21 cellular contexts compared by ENCODE assay signal in the genomic region with DNA sequence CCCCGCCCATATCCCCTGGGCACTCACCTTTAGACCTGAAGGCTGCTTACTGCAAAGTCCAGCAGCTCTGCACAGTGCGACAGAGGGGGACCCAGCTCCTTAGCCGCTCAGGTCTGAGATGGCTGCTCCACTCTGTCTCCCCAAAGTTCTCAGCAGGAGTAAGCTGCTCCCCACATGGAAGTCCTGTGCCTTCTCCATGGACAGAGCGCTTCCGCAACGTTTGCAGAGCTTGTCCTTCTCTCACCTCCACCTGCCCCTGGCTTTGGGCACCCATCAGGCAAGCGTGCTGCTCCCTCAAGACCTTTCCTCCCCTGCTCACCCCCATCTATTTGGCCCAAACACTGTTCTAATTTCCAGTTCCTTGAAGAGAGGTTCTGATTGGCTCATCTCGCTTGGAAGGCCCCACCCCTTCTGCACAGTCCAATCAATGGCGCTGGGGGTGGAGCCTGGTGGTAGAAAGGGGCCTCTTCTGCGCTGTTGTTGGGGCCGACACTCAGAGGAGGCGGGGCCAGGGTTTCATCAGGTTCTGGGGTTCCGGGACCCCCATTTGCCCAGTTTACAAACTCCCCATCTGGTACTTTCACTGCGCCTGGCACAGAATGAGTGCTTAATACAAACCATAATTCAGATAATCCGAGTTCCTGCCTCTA.
A peak's percentile ranks its signal among the peaks of the same experiment; 100 is the strongest.
DNase-seq lines count a peak whose midpoint lies in the region; ATAC-seq and TF ChIP-seq lines count a peak whose summit lies in the region.
"Had no signal": no experiment of that assay in that cellular context is flagged by ENCODE, and none has a peak within 500 bp of the region (broad histone marks: within the 10 kb centered on the region; RNA-seq: fewer than 3 reads in every experiment).

No MANE protein-coding gene starts in this region.

- no peak overlapping the region for H3K27ac Mint-ChIP-seq in osteocyte (ENCODE audit: unreplicated experiment)
- H3K27ac Mint-ChIP-seq: stimulated activated effector memory CD8-positive, alpha-beta T cell treated with anti-CD3 and anti-CD28 coated beads, Interleukin-12 subunit alpha, Interleukin-12 subunit beta, amount 100 ng/mL, for 72 hours; T-helper 2 cell treated with Interferon-gamma antibody and Interleukin-4, amounts not matched to agents 5 μg/mL and 100 μg/mL, for 36 hours had no signal

- H3K79me2 ChIP-seq in HCT116 (ENCODE audit: insufficient read depth, low read length): no peaks in the 10 kb centered on the region

- H4K20me1 ChIP-seq in HCT116 (ENCODE audit: insufficient read depth): no peaks in the 10 kb centered on the region

- CTCF ChIA-PET in HCT116 (lab: Charles Lee): interaction anchor here (0.9 kb wide), 1 partner anchor 73 kb away, joined by 3 read pairs; no protein-coding TSS in a partner anchor

- H3K9me2 ChIP-seq in HCT116 (ENCODE audit: insufficient read depth): no peaks in the 10 kb centered on the region
- H3K9me2 ChIP-seq: SK-N-SH had no signal

- no peaks in the 10 kb centered on the region for H3K36me3 ChIP-seq in HCT116 (ENCODE audit: control insufficient read depth in 1 of 2, insufficient read depth in 2 of 2, low read length in 2 of 2)
- no peaks in the 10 kb centered on the region for H3K36me3 ChIP-seq in NT2/D1 (ENCODE audit: insufficient read depth, insufficient read length, low read length)
- H3K36me3 ChIP-seq in iPS-20b (ENCODE audit: insufficient read depth, low read depth, low read length): no peaks in the 10 kb centered on the region
- H3K36me3 ChIP-seq: left ventricle myocardium inferior had no signal

- H3K4me2 ChIP-seq in HCT116 (ENCODE audit: low read length): no peak overlapping the region
- H3K4me2 ChIP-seq: SK-N-SH had no signal

- no TSS peak for BruUV-seq in HCT116 (replicated peaks; lab: Mats Ljungman, UMichigan)

- intact Hi-C loops in HCT116 (cut with micrococcal nuclease): no loop called here

- no peaks in the 10 kb centered on the region for H3K9me3 ChIP-seq in HCT116 (ENCODE audit: control insufficient read depth in 1 of 2, insufficient read depth in 1 of 2, low read depth in 1 of 2, low read length in 2 of 2)
- no peaks in the 10 kb centered on the region for H3K9me3 ChIP-seq in NT2/D1 (ENCODE audit: insufficient read depth, low read length)
- H3K9me3 ChIP-seq in iPS-20b (ENCODE audit: insufficient read depth, low read depth, low read length): no peaks in the 10 kb centered on the region
- H3K9me3 ChIP-seq: SK-N-SH had no signal

- H3K9ac ChIP-seq in HCT116 (ENCODE audit: low read length): no peak overlapping the region
- no peak overlapping the region for H3K9ac ChIP-seq in NT2/D1 (ENCODE audit: insufficient read length, low read depth)
- no peak overlapping the region for H3K9ac ChIP-seq in iPS-20b (ENCODE audit: low read depth, low read length)
- H3K9ac ChIP-seq: SK-N-SH had no signal

- ATAC-seq in HCT116 (peak; percentile 51; the same call in 1 of the 2 replicates), GM21423 (IDR thresholded peaks at IDR 0.05; ENCODE audit: unreplicated experiment) (no peak), HG02610 (IDR thresholded peaks at IDR 0.05; ENCODE audit: unreplicated experiment) (no peak), GM19395 (IDR thresholded peaks at IDR 0.05; ENCODE audit: unreplicated experiment) (no peak)

- no peak for DNase-seq in HCT116 (ENCODE audit: low read depth, low spot score)
- DNase-seq in NT2/D1 (ENCODE audit: low read depth, low spot score): no peak
- DNase-seq in osteocyte (ENCODE audit: extremely low spot score, unreplicated experiment): peak; percentile 73
- DNase-seq in SK-N-DZ (ENCODE audit: low spot score): no peak
- DNase-seq: activated CD4-positive, alpha-beta T cell treated with anti-CD3 and anti-CD28 coated beads, Interleukin-2, amount 50 U/mL, for 48 hours; activated effector memory CD4-positive, alpha-beta T cell treated with anti-CD3 and anti-CD28 coated beads, Interleukin-2, amount 50 U/mL, for 16 hours; cortex of kidney; HCEC 1CT; left ventricle myocardium inferior; NCI-H1048; SK-N-SH; stimulated activated CD4-positive, alpha-beta T cell treated with anti-CD3 and anti-CD28 coated beads, Interleukin-2, amount 100 ng/mL, for 24 hours had no signal

- H3K4me1 Mint-ChIP-seq in osteocyte (ENCODE audit: unreplicated experiment): no peaks in the 10 kb centered on the region
- H3K4me1 Mint-ChIP-seq: stimulated activated effector memory CD8-positive, alpha-beta T cell treated with anti-CD3 and anti-CD28 coated beads, Interleukin-12 subunit alpha, Interleukin-12 subunit beta, amount 100 ng/mL, for 72 hours had no signal

- TF ChIP-seq CTCF in HCT116 (IDR thresholded peaks at IDR 0.05 in 2 of 3, conservative IDR thresholded peaks at IDR 0.05 in 1 of 3; ENCODE audit: borderline replicate concordance in 1 of 3, insufficient read depth in 1 of 3, low read depth in 2 of 3, low read length in 2 of 3): no peak
- no peak for TF ChIP-seq CTCF in osteocyte (IDR thresholded peaks at IDR 0.05)

- POLR2A ChIA-PET in HCT116 (lab: Charles Lee): no interaction called here

- H3K9me3 Mint-ChIP-seq in osteocyte (ENCODE audit: unreplicated experiment): no peaks in the 10 kb centered on the region
- H3K9me3 Mint-ChIP-seq: stimulated activated effector memory CD8-positive, alpha-beta T cell treated with anti-CD3 and anti-CD28 coated beads, Interleukin-12 subunit alpha, Interleukin-12 subunit beta, amount 100 ng/mL, for 72 hours; T-helper 2 cell treated with Interferon-gamma antibody and Interleukin-4, amounts not matched to agents 5 μg/mL and 100 μg/mL, for 36 hours had no signal

- no peaks in the 10 kb centered on the region for H3K36me3 Mint-ChIP-seq in osteocyte (ENCODE audit: unreplicated experiment)
- H3K36me3 Mint-ChIP-seq: stimulated activated effector memory CD8-positive, alpha-beta T cell treated with anti-CD3 and anti-CD28 coated beads, Interleukin-12 subunit alpha, Interleukin-12 subunit beta, amount 100 ng/mL, for 72 hours had no signal

- H3K4me3 ChIP-seq in HCT116 (replicated peaks in 1 of 2; ENCODE audit: low read depth in 1 of 2, low read length in 2 of 2): no peak overlapping the region
- peak overlapping the region; percentile 1 for H3K4me3 ChIP-seq in NT2/D1 (ENCODE audit: insufficient read length, low read depth)
- H3K4me3 ChIP-seq in iPS-20b (ENCODE audit: low read length): peak overlapping the region; percentile 62
- H3K4me3 ChIP-seq: left ventricle myocardium inferior, skin epidermis had no signal

- H3K4me1 ChIP-seq in HCT116 (ENCODE audit: control insufficient read depth in 1 of 2, insufficient read depth in 2 of 2, low read length in 2 of 2) (no peaks in the 10 kb centered on the region), NT2/D1 (ENCODE audit: insufficient read depth, insufficient read length) (peaks cover 3% of the 10 kb centered on the region), iPS-20b (ENCODE audit: insufficient read depth, low read length) (no peaks in the 10 kb centered on the region; the same call in 1 of the 2 replicates)
- H3K4me1 ChIP-seq: left ventricle myocardium inferior had no signal

- H3K27ac ChIP-seq in HCT116 (ENCODE audit: low read depth, low read length) (no peak overlapping the region), iPS-20b (ENCODE audit: low read length) (no peak overlapping the region)
- H3K27ac ChIP-seq: C4-2B, left ventricle myocardium inferior, skin epidermis, VCaP had no signal

- no peak for TF ChIP-seq POLR2A in HCT116 (IDR thresholded peaks at IDR 0.05; ENCODE audit: borderline replicate concordance, extremely low read depth, insufficient read depth, insufficient read length)

- RAD21 ChIA-PET in HCT116 (lab: Charles Lee; ENCODE audit: low non-redundant PET in 1 of 2, low total read pairs in 2 of 2, uncharacterized antibody in 2 of 2, unreplicated experiment in 2 of 2): no interaction called here

- TF ChIP-seq RAD21 in HCT116 (IDR thresholded peaks at IDR 0.05; ENCODE audit: low read depth): no peak

- H2AFZ ChIP-seq in HCT116 (ENCODE audit: low read depth, low read length, poor library complexity, severe bottlenecking): no peak overlapping the region

- H3K27me3 ChIP-seq in HCT116 (ENCODE audit: insufficient read depth, low read length) (peaks cover 35% of the 10 kb centered on the region), NT2/D1 (ENCODE audit: insufficient read depth, insufficient read length) (no peaks in the 10 kb centered on the region), iPS-20b (ENCODE audit: insufficient read depth, low read length) (no peaks in the 10 kb centered on the region; the same call in 1 of the 2 replicates)

- peaks cover 7% of the 10 kb centered on the region for H3K27me3 Mint-ChIP-seq in osteocyte (ENCODE audit: unreplicated experiment)

- H3K4me3 Mint-ChIP-seq in osteocyte (ENCODE audit: unreplicated experiment): no peak overlapping the region
- H3K4me3 Mint-ChIP-seq: stimulated activated effector memory CD8-positive, alpha-beta T cell treated with anti-CD3 and anti-CD28 coated beads, Interleukin-12 subunit alpha, Interleukin-12 subunit beta, amount 100 ng/mL, for 72 hours; T-helper 2 cell treated with Interferon-gamma antibody and Interleukin-4, amounts not matched to agents 5 μg/mL and 100 μg/mL, for 36 hours had no signal

TF ChIP-seq in HCT116, 20 proteins besides CTCF, POLR2A, EP300 and RAD21 (continues in another document):
- TF ChIP-seq EZH2phosphoT487 (IDR thresholded peaks at IDR 0.05; ENCODE audit: borderline replicate concordance): no peak
- no peak for TF ChIP-seq JUND (IDR thresholded peaks at IDR 0.05)
- no peak for TF ChIP-seq EZH2 (IDR thresholded peaks at IDR 0.05)
- no peak for TF ChIP-seq YY1 (IDR thresholded peaks at IDR 0.05; ENCODE audit: extremely low read depth, insufficient replicate concordance, low read depth, low read length)
- TF ChIP-seq, protein P1, sequence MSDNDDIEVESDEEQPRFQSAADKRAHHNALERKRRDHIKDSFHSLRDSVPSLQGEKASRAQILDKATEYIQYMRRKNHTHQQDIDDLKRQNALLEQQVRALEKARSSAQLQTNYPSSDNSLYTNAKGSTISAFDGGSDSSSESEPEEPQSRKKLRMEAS (IDR thresholded peaks at IDR 0.05): no peak
- no peak for TF ChIP-seq ZFX (IDR thresholded peaks at IDR 0.05)
- no peak for TF ChIP-seq SRF (IDR thresholded peaks at IDR 0.05; ENCODE audit: low read depth)
- TF ChIP-seq TCF7L2 (IDR thresholded peaks at IDR 0.05; ENCODE audit: borderline replicate concordance, extremely low read depth, insufficient read depth, insufficient read length): no peak

Comparison
In these comparisons a context has a peak if more than half of its experiments do, and no peak if none do; other contexts are left out.
1. H3K4me3 ChIP-seq: peak in NT2/D1 (single experiment) and iPS-20b (single experiment); none in HCT116 (0 of 2).